In genomic region chr3:145094355-145094941, GRCh38 we compare ENCODE assay signal across 9 cellular contexts.
A peak's percentile ranks its signal among the peaks of the same experiment; 100 is the strongest.
DNase-seq lines count a peak whose midpoint lies in the region; ATAC-seq and TF ChIP-seq lines count a peak whose summit lies in the region.
"Had no signal": no experiment of that assay in that cellular context is flagged by ENCODE, and none has a peak within 500 bp of the region (broad histone marks: within the 10 kb centered on the region; RNA-seq: fewer than 3 reads in every experiment).

No MANE protein-coding gene starts in this region.

- POLR2A ChIA-PET in WTC11 (lab: Charles Lee): no interaction called here

- no peaks in the 10 kb centered on the region for H3K9me3 ChIP-seq in BE2C

- no peak overlapping the region for H3K4me3 Mint-ChIP-seq in WTC11
- no peak overlapping the region for H3K4me3 Mint-ChIP-seq in mesothelial cell of epicardium
- H3K4me3 Mint-ChIP-seq: stimulated activated naive CD8-positive, alpha-beta T cell treated with anti-CD3 and anti-CD28 coated beads, Interleukin-15, Interleukin-2, amounts not matched to agents 100 ng/mL and 50 ng/mL, for 24 hours had no signal

- H3K4me1 Mint-ChIP-seq in WTC11 (0 out of 2 replicates have a peak, but pooled peaks cover 3% of the 10 kb centered on the region), mesothelial cell of epicardium (no peaks in the 10 kb centered on the region)

- no peaks in the 10 kb centered on the region for H3K27me3 Mint-ChIP-seq in WTC11 (ENCODE audit: low read depth)
- H3K27me3 Mint-ChIP-seq in mesothelial cell of epicardium (ENCODE audit: low read depth): no peaks in the 10 kb centered on the region
- H3K27me3 Mint-ChIP-seq: stimulated activated naive CD8-positive, alpha-beta T cell treated with anti-CD3 and anti-CD28 coated beads, Interleukin-15, Interleukin-2, amounts not matched to agents 100 ng/mL and 50 ng/mL, for 24 hours had no signal

- H3K9me3 Mint-ChIP-seq in WTC11: no peaks in the 10 kb centered on the region
- no peaks in the 10 kb centered on the region for H3K9me3 Mint-ChIP-seq in mesothelial cell of epicardium
- H3K9me3 Mint-ChIP-seq: stimulated activated naive CD8-positive, alpha-beta T cell treated with anti-CD3 and anti-CD28 coated beads, Interleukin-15, Interleukin-2, amounts not matched to agents 100 ng/mL and 50 ng/mL, for 24 hours had no signal

- H3K27ac Mint-ChIP-seq in WTC11 (0 out of 2 replicates have a peak overlapping the region, but pooled peaks have one; percentile 11), mesothelial cell of epicardium (peak overlapping the region; percentile 6)
- H3K27ac Mint-ChIP-seq: stimulated activated naive CD8-positive, alpha-beta T cell treated with anti-CD3 and anti-CD28 coated beads, Interleukin-15, Interleukin-2, amounts not matched to agents 100 ng/mL and 50 ng/mL, for 24 hours had no signal

- H3K36me3 Mint-ChIP-seq in WTC11: no peaks in the 10 kb centered on the region
- no peaks in the 10 kb centered on the region for H3K36me3 Mint-ChIP-seq in mesothelial cell of epicardium

- DNase-seq in ELR (ENCODE audit: low read depth): peak; percentile 20
- DNase-seq in WTC11 (ENCODE audit: low spot score): no peak
- DNase-seq in mesothelial cell of epicardium (ENCODE audit: low spot score in 2 of 2, unreplicated experiment in 2 of 2): no peak
- DNase-seq in KG1 (lab: John Stamatoyannopoulos, UW): no peak
- no peak for DNase-seq in BE2C

- TF ChIP-seq CTCF in WTC11 (IDR thresholded peaks at IDR 0.05): no peak
- no peak for TF ChIP-seq CTCF in mesothelial cell of epicardium (IDR thresholded peaks at IDR 0.05; ENCODE audit: unreplicated experiment)
- TF ChIP-seq CTCF in BE2C (IDR thresholded peaks at IDR 0.05; ENCODE audit: low read depth, low read length): no peak

- CTCF ChIA-PET in WTC11 (lab: Charles Lee): no interaction called here

- H3K4me3 ChIP-seq in BE2C (ENCODE audit: low read depth, low read length): no peak overlapping the region

- H3K27me3 ChIP-seq in BE2C: no peaks in the 10 kb centered on the region

- 0 out of 2 replicates have a peak, but pooled peaks cover 3% of the 10 kb centered on the region for H3K4me1 ChIP-seq in BE2C

- ATAC-seq in GM21515 (IDR thresholded peaks at IDR 0.05; ENCODE audit: unreplicated experiment) (peak; percentile 95), HG03575 (IDR thresholded peaks at IDR 0.05; ENCODE audit: extremely low read depth, insufficient number of reproducible peaks, low FRiP score, unreplicated experiment) (peak; percentile 96), WTC11 (peak; percentile 80), HG02840 (IDR thresholded peaks at IDR 0.05; ENCODE audit: low FRiP score, unreplicated experiment) (no peak)

- H3K36me3 ChIP-seq in BE2C: no peaks in the 10 kb centered on the region

TF ChIP-seq in WTC11, 78 proteins besides CTCF, POLR2A, EP300 and RAD21:
- TF ChIP-seq E2F1 (CRISPR knock-in tag; IDR thresholded peaks at IDR 0.05): no peak
- no peak for TF ChIP-seq TEAD4 (CRISPR knock-in tag; IDR thresholded peaks at IDR 0.05)
- no peak for TF ChIP-seq FOXP4 (CRISPR knock-in tag; IDR thresholded peaks at IDR 0.05)
- no peak for TF ChIP-seq ETV6 (CRISPR knock-in tag; IDR thresholded peaks at IDR 0.05)
- TF ChIP-seq IRF2 (CRISPR knock-in tag; IDR thresholded peaks at IDR 0.05; ENCODE audit: borderline replicate concordance, low read depth): no peak
- TF ChIP-seq JUN (CRISPR knock-in tag; IDR thresholded peaks at IDR 0.05): no peak
